In the genomic region with DNA sequence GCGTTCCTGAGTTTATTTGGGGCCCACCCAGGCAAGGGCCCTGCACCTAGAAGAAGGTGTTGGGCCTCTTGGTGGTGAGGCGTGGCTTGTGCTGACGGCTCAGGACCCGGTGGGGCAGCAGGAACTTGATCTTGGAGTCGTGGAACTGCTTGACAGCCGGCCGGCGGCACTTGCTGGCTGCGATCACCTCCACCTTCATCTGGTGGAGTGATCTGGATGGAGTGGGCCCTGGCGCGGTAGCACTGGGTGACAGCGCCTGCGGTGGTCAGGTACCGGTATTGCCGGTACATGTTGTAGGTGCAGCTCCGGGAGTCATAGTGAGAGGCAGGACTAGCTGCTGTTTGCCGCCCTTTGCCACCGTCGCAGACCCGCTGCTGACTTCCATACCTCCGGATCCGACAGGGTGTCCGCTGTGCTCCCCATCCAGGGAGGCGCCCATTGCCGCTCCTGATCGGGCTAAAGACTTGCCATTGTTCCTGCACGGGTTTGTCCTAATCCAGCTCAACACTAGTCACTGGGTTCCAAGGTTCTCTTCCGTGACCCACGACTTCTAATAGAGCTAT, we compare ENCODE assay signal across 16 cellular contexts.
DNase-seq lines count a peak whose midpoint lies in the region; ATAC-seq and TF ChIP-seq lines count a peak whose summit lies in the region.
"Had no signal": no experiment of that assay in that cellular context is flagged by ENCODE, and none has a peak within 500 bp of the region (broad histone marks: within the 10 kb centered on the region; RNA-seq: fewer than 3 reads in every experiment).

No MANE protein-coding gene starts in this region.

- no peaks in the 10 kb centered on the region for H3K79me1 ChIP-seq in neuronal stem cell (ENCODE audit: low read depth, low read length)

- no peak overlapping the region for H2AK5ac ChIP-seq in neuronal stem cell (ENCODE audit: low read depth, low read length)

- H4K8ac ChIP-seq in neuronal stem cell (ENCODE audit: low read depth, low read length) = no peak overlapping the region

- no peak for ATAC-seq in activated CD4-positive, alpha-beta T cell treated with anti-CD3 and anti-CD28 coated beads for 36 hours
- ATAC-seq: K562 had no signal

- H2AFZ ChIP-seq in neuronal stem cell (ENCODE audit: low read length) = no peak overlapping the region

- no CpG with 5 or more reads among the region's 29 CpGs for WGBS in neuronal stem cell (ENCODE audit: extremely low coverage in 2 of 2, insufficient read length in 2 of 2, insufficient replicate concordance in 1 of 2), 2 donors

- no peak overlapping the region for H2BK12ac ChIP-seq in neuronal stem cell (ENCODE audit: low read length)

- H3K14ac ChIP-seq in neuronal stem cell (ENCODE audit: low read length) = no peak overlapping the region

- H3K4me3 Mint-ChIP-seq in chondrocyte (ENCODE audit: unreplicated experiment) (no peak overlapping the region), type B pancreatic cell (no peak overlapping the region)
- no peak overlapping the region for H3K4me3 Mint-ChIP-seq in activated CD4-positive, alpha-beta T cell treated with anti-CD3 and anti-CD28 coated beads for 36 hours
- H3K4me3 Mint-ChIP-seq: B cell; CD4-positive, alpha-beta T cell had no signal

- peak overlapping the region; percentile 76 for H3K18ac ChIP-seq in neuronal stem cell (ENCODE audit: low read length)

- H3K4me1 ChIP-seq in neuronal stem cell (ENCODE audit: control insufficient read depth in 2 of 2, insufficient read depth in 1 of 2, low read depth in 1 of 2, low read length in 2 of 2) = peaks cover 0 to 3% of the 10 kb centered on the region in 2 donors

- H3K4me2 ChIP-seq in neuronal stem cell (ENCODE audit: insufficient read depth, low read length, poor library complexity, severe bottlenecking) = no peak overlapping the region

- H3K36me3 Mint-ChIP-seq in chondrocyte (ENCODE audit: low read depth) = peaks cover 7% of the 10 kb centered on the region
- H3K36me3 Mint-ChIP-seq in type B pancreatic cell = peaks cover 3% of the 10 kb centered on the region
- peaks cover 2% of the 10 kb centered on the region for H3K36me3 Mint-ChIP-seq in activated CD4-positive, alpha-beta T cell treated with anti-CD3 and anti-CD28 coated beads for 36 hours (ENCODE audit: low read depth)

- H4K91ac ChIP-seq in neuronal stem cell (ENCODE audit: low read depth, low read length, poor library complexity) = no peak overlapping the region

- H3K9me3 Mint-ChIP-seq in chondrocyte (ENCODE audit: low read depth) = no peaks in the 10 kb centered on the region
- no peaks in the 10 kb centered on the region for H3K9me3 Mint-ChIP-seq in type B pancreatic cell
- peaks cover 5% of the 10 kb centered on the region for H3K9me3 Mint-ChIP-seq in activated CD4-positive, alpha-beta T cell treated with anti-CD3 and anti-CD28 coated beads for 36 hours (ENCODE audit: low read depth)

- H3K4me1 Mint-ChIP-seq in chondrocyte (ENCODE audit: low read depth) (no peaks in the 10 kb centered on the region), type B pancreatic cell (ENCODE audit: unreplicated experiment) (peaks cover 3% of the 10 kb centered on the region)
- H3K4me1 Mint-ChIP-seq in activated CD4-positive, alpha-beta T cell treated with anti-CD3 and anti-CD28 coated beads for 36 hours = peaks cover 11% of the 10 kb centered on the region
- H3K4me1 Mint-ChIP-seq: B cell had no signal

- POLR2A ChIA-PET in activated CD4-positive, alpha-beta T cell treated with anti-CD3 and anti-CD28 coated beads for 36 hours (lab: Charles Lee) = no interaction called here

- H3K23ac ChIP-seq in neuronal stem cell (ENCODE audit: low read depth, low read length, poor library complexity) = peak overlapping the region; percentile 89

- intact Hi-C loops in activated CD4-positive, alpha-beta T cell treated with anti-CD3 and anti-CD28 coated beads for 36 hours (cut with DNase I, micrococcal nuclease) = no loop called here

- H3K4me3 ChIP-seq in H7 (ENCODE audit: insufficient read depth, low read depth, low read length) = no peak overlapping the region
- H3K4me3 ChIP-seq in neuronal stem cell (ENCODE audit: low read length in 2 of 2) = no peak overlapping the region
- H3K4me3 ChIP-seq: K562 had no signal

- H3K27me3 Mint-ChIP-seq in chondrocyte (ENCODE audit: low read depth) (no peaks in the 10 kb centered on the region), type B pancreatic cell (no peaks in the 10 kb centered on the region)
- no peaks in the 10 kb centered on the region for H3K27me3 Mint-ChIP-seq in activated CD4-positive, alpha-beta T cell treated with anti-CD3 and anti-CD28 coated beads for 36 hours
- H3K27me3 Mint-ChIP-seq: CD4-positive, alpha-beta T cell had no signal

- TF ChIP-seq CTCF in 22Rv1 (IDR thresholded peaks at IDR 0.05) (0 out of 2 replicates have a peak, but pooled peaks have one; percentile 6), chondrocyte (IDR thresholded peaks at IDR 0.05) (no peak), type B pancreatic cell (conservative IDR thresholded peaks at IDR 0.05) (no peak)

- CTCF ChIA-PET in activated CD4-positive, alpha-beta T cell treated with anti-CD3 and anti-CD28 coated beads for 36 hours (lab: Charles Lee) = interaction anchor here (0.6 to 1.1 kb wide), 4 partner anchors 18 to 833 kb away, joined by 3 to 7 read pairs (median 3); no protein-coding TSS in a partner anchor

- H3K36me3 ChIP-seq in H7 (replicated peaks; ENCODE audit: control insufficient read depth, insufficient read depth, low read length) (no peaks in the 10 kb centered on the region), neuronal stem cell (replicated peaks in 1 of 2; ENCODE audit: control insufficient read depth in 2 of 2, insufficient read depth in 2 of 2, low read length in 2 of 2) (peaks cover 0 to 5% of the 10 kb centered on the region in 2 donors)

- H2BK120ac ChIP-seq in neuronal stem cell (ENCODE audit: low read depth, low read length) = no peak overlapping the region

- no peak overlapping the region for H3K27ac Mint-ChIP-seq in chondrocyte (ENCODE audit: unreplicated experiment)
- H3K27ac Mint-ChIP-seq in type B pancreatic cell = no peak overlapping the region
- H3K27ac Mint-ChIP-seq in activated CD4-positive, alpha-beta T cell treated with anti-CD3 and anti-CD28 coated beads for 36 hours = no peak overlapping the region
- H3K27ac Mint-ChIP-seq: B cell; CD4-positive, alpha-beta T cell had no signal

- no peak overlapping the region for H2BK15ac ChIP-seq in neuronal stem cell (ENCODE audit: low read length)

- no peak overlapping the region for H3K4ac ChIP-seq in neuronal stem cell (ENCODE audit: low read length)

- peaks cover 2% of the 10 kb centered on the region; the same call in 1 of the 2 replicates for H3K27me3 ChIP-seq in H7 (ENCODE audit: control insufficient read depth, insufficient read depth, low read length)
- no peaks in the 10 kb centered on the region for H3K27me3 ChIP-seq in neuronal stem cell (ENCODE audit: control insufficient read depth in 3 of 3, insufficient read depth in 3 of 3, low read depth in 1 of 3, low read length in 3 of 3)

- DNase-seq in H7 (peak; percentile 34), chondrocyte (ENCODE audit: low spot score) (peak; percentile 91), neuronal stem cell (ENCODE audit: low spot score) (no peak), type B pancreatic cell (ENCODE audit: extremely low spot score, unreplicated experiment) (no peak), NOMO-1 treated with dmso at 0.1 percent for 144 hours (lab: John Stamatoyannopoulos, UW; ENCODE audit: unreplicated experiment) (no peak)
- no peak for DNase-seq in activated CD4-positive, alpha-beta T cell treated with anti-CD3 and anti-CD28 coated beads for 36 hours
- DNase-seq: 8988T; ACHN; C1 segment of cervical spinal cord; CD4-positive, alpha-beta T cell; DMS79 treated with DMSO at 0.1 percent for 48 hours; EL; GOT3 had no signal

- H2BK5ac ChIP-seq in neuronal stem cell (ENCODE audit: low read length) = no peak overlapping the region

- H3K9ac ChIP-seq in neuronal stem cell (ENCODE audit: low read depth, low read length, poor library complexity) = no peak overlapping the region

- H3K27ac ChIP-seq in 22Rv1 (no peak overlapping the region), neuronal stem cell (replicated peaks; ENCODE audit: low read length) (no peak overlapping the region)

- peaks cover 0 to 3% of the 10 kb centered on the region in 2 donors for H3K9me3 ChIP-seq in neuronal stem cell (replicated peaks in 1 of 2; ENCODE audit: control insufficient read depth in 2 of 2, insufficient read depth in 1 of 2, low read depth in 1 of 2, low read length in 2 of 2)

Comparison
In these comparisons a context has a peak if more than half of its experiments do, and no peak if none do; other contexts are left out.
1. DNase-seq: peak in H7 (single experiment) and chondrocyte (single experiment); none in neuronal stem cell (single experiment), type B pancreatic cell (single experiment), activated CD4-positive, alpha-beta T cell treated with anti-CD3 and anti-CD28 coated beads for 36 hours (single experiment) and NOMO-1 treated with dmso at 0.1 percent for 144 hours (single experiment).